7 cellular contexts compared by ENCODE assay signal in the genomic region with DNA sequence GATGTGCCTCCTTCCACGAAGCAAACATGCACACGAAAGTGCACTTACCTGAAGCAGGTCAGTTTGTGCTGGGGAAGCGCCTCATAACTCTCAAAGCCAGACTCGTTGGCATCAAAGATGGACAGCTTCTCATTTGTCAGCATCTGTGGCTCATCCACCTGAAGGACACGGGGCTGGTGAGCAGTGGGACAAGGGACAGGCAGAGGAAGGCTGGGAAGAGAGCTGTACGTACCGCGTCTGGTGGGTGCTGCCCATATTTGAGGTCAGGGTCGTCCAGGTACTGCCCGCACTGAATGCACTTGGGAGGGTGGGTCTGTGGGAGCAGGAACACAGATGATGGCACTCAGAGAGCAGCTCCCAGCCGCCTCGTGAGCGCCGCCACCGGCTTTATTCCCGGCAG. TPM values are rescaled to one million over a fixed set of nuclear protein-coding genes. Genes with fewer than 3 reads are reported as not detected.
"Had no signal": no experiment of that assay in that cellular context is flagged by ENCODE, and none has a peak within 500 bp of the region (broad histone marks: within the 10 kb centered on the region; RNA-seq: fewer than 3 reads in every experiment).

No MANE protein-coding gene starts in this region.

- H3K4me1 Mint-ChIP-seq: H9 had no signal

- H3K27ac ChIP-seq: GM23248 had no signal

- H3K4me3 ChIP-seq: GM23248, K562 had no signal

- FAIRE-seq: HTR-8/SVneo, K562 had no signal

- H3K9me3 Mint-ChIP-seq: H9 had no signal

- ATAC-seq: K562 had no signal

- H3K9ac ChIP-seq: GM23248 had no signal

- DNase-seq: GM23248, GOT3, H9, HCEC 1CT, IMR-90 had no signal

- H3K4me3 Mint-ChIP-seq: H9 had no signal

RNA-seq across cellular contexts. Expression of gene ANGPTL6, which starts 57.1 kb away (rescaled TPM):
- total RNA-seq: IMR-90 had no signal
